In genomic region chr9:20015427-20015931, GRCh38 we compare ENCODE assay signal across 9 cellular contexts.
DNase-seq lines count a peak whose midpoint lies in the region; ATAC-seq and TF ChIP-seq lines count a peak whose summit lies in the region.
"Had no signal": no experiment of that assay in that cellular context is flagged by ENCODE, and none has a peak within 500 bp of the region (broad histone marks: within the 10 kb centered on the region; RNA-seq: fewer than 3 reads in every experiment).

No MANE protein-coding gene starts in this region.

- H3K27me3 Mint-ChIP-seq in activated naive CD8-positive, alpha-beta T cell treated with anti-CD3 and anti-CD28 coated beads for 36 hours = no peaks in the 10 kb centered on the region

- no peak for TF ChIP-seq CTCF in colonic mucosa (IDR thresholded peaks at IDR 0.05)

- no peak overlapping the region for H3K9ac ChIP-seq in colonic mucosa (ENCODE audit: low read depth in 2 of 2, low read length in 2 of 2)

- ATAC-seq in GM18499 (IDR thresholded peaks at IDR 0.05; ENCODE audit: insufficient read depth, unreplicated experiment) = peak; percentile 81
- peak; percentile 46 for ATAC-seq in GM19468 (IDR thresholded peaks at IDR 0.05; ENCODE audit: extremely low read depth, unreplicated experiment)

- H3K4me1 ChIP-seq in colonic mucosa = no peaks in the 10 kb centered on the region

- no peaks in the 10 kb centered on the region for H3K36me3 ChIP-seq in colonic mucosa

- no peak overlapping the region for H3K4me3 ChIP-seq in colonic mucosa

- H3K27ac Mint-ChIP-seq in activated naive CD8-positive, alpha-beta T cell treated with anti-CD3 and anti-CD28 coated beads for 36 hours = peak overlapping the region; percentile 66

- in situ Hi-C loops in G401 (cut with HindIII; ENCODE audit: low sequenced_read_pairs) = no loop called here

- no peaks in the 10 kb centered on the region for H3K9me3 ChIP-seq in colonic mucosa

- DNase-seq in HT1080 (ENCODE audit: low read depth) = peak; percentile 15
- DNase-seq in activated naive CD8-positive, alpha-beta T cell treated with anti-CD3 and anti-CD28 coated beads for 36 hours = no peak
- no peak for DNase-seq in NCI-H82 treated with DMSO at 0.1 percent for 48 hours (lab: John Stamatoyannopoulos, UW; ENCODE audit: unreplicated experiment)
- no peak for DNase-seq in colonic mucosa
- DNase-seq in AG08396 (ENCODE audit: low spot score) = no peak
- DNase-seq in G401 (ENCODE audit: low spot score) = no peak
- DNase-seq: NCI-H2081 treated with DMSO at 0.1 percent for 48 hours had no signal

- peaks cover 19% of the 10 kb centered on the region for H3K9me3 Mint-ChIP-seq in activated naive CD8-positive, alpha-beta T cell treated with anti-CD3 and anti-CD28 coated beads for 36 hours

- H3K4me1 Mint-ChIP-seq in activated naive CD8-positive, alpha-beta T cell treated with anti-CD3 and anti-CD28 coated beads for 36 hours = peaks cover 17% of the 10 kb centered on the region

- no peaks in the 10 kb centered on the region for H3K27me3 ChIP-seq in colonic mucosa

- intact Hi-C loops in colonic mucosa (cut with DNase I) = no loop called here

- H3K27ac ChIP-seq in colonic mucosa = no peak overlapping the region

- H3K36me3 Mint-ChIP-seq in activated naive CD8-positive, alpha-beta T cell treated with anti-CD3 and anti-CD28 coated beads for 36 hours = peaks cover 8% of the 10 kb centered on the region

- H3K4me3 Mint-ChIP-seq in activated naive CD8-positive, alpha-beta T cell treated with anti-CD3 and anti-CD28 coated beads for 36 hours = no peak overlapping the region
